1 cellular context compared by ENCODE assay signal in the genomic region with DNA sequence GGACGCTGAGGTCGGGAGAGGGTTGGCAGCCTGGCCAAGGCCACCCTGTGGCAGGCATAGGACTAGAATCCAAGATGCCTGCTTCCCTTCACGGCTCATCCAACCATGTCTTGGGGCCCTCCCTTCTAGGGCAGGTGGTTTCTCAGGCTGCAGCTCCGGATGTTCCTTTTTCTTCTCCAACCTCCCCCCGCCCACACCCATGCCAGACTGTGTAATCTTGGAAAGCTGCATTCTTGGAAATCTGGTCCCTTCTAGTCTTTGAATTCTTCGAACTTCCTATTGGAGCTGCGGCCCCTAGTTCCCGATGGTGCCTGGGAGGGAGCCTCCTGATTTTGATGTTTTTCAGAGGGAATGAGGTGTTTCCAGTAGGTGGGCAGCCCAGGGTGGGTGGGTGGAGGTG.
A peak's percentile ranks its signal among the peaks of the same experiment; 100 is the strongest.
TF ChIP-seq lines count a peak whose summit lies in the region.

No MANE protein-coding gene starts in this region.

TF ChIP-seq in HEK293, 187 proteins besides CTCF, POLR2A, EP300 and RAD21 (continued from another document):
- TF ChIP-seq ZFP69B (tag by site-specific recombination; IDR thresholded peaks at IDR 0.05) (no peak), EGR2 (tag by site-specific recombination; IDR thresholded peaks at IDR 0.05; ENCODE audit: low read depth) (0 out of 2 replicates have a peak, but pooled peaks have one; percentile 25), ZNF664 (tag by site-specific recombination; IDR thresholded peaks at IDR 0.05) (no peak)
